Comparison of ENCODE assay signal across 15 cellular contexts in genomic region chr2:202660796-202661195, GRCh38. TPM values are rescaled to one million over a fixed set of nuclear protein-coding genes. Genes with fewer than 3 reads are reported as not detected.
DNase-seq lines count a peak whose midpoint lies in the region; ATAC-seq and TF ChIP-seq lines count a peak whose summit lies in the region.
"Had no signal": no experiment of that assay in that cellular context is flagged by ENCODE, and none has a peak within 500 bp of the region (broad histone marks: within the 10 kb centered on the region; RNA-seq: fewer than 3 reads in every experiment).

No MANE protein-coding gene starts in this region.

- H3K56ac ChIP-seq in H9 (ENCODE audit: insufficient read length, low read depth, low read length) = no peak overlapping the region

- peaks cover 90% of the 10 kb centered on the region for H3K4me1 Mint-ChIP-seq in activated naive CD4-positive, alpha-beta T cell treated with anti-CD3 and anti-CD28 coated beads, Interleukin-2, amount 50 U/mL, for 24 hours
- H3K4me1 Mint-ChIP-seq in H9 = no peaks in the 10 kb centered on the region; a peak in 1 of 4 replicates
- peaks cover 35 to 72% of the 10 kb centered on the region in 2 donors for H3K4me1 Mint-ChIP-seq in stimulated activated naive B cell treated with anti-CD40 and anti-IgM and Interleukin-4, amounts not matched to agents 10 μg/mL and 1 μg/mL and 100 μg/mL, for 72 hours

- no peak overlapping the region for H3K18ac ChIP-seq in H9 (ENCODE audit: insufficient read length, low read depth, low read length)

- peaks cover 7% of the 10 kb centered on the region for H3K36me3 Mint-ChIP-seq in activated naive CD4-positive, alpha-beta T cell treated with anti-CD3 and anti-CD28 coated beads, Interleukin-2, amount 50 U/mL, for 24 hours
- peaks cover 0 to 9% of the 10 kb centered on the region in 2 donors for H3K36me3 Mint-ChIP-seq in activated naive CD4-positive, alpha-beta T cell treated with anti-CD3 and anti-CD28 coated beads, Interleukin-2, amount 50 U/mL, for 72 hours
- H3K36me3 Mint-ChIP-seq in H9 (ENCODE audit: insufficient read depth in 1 of 3, low read depth in 3 of 3) = no peaks in the 10 kb centered on the region; a peak in 1 of 7 replicates
- H3K36me3 Mint-ChIP-seq in stimulated activated naive B cell treated with anti-CD40 and anti-IgM and Interleukin-4, amounts not matched to agents 10 μg/mL and 1 μg/mL and 100 μg/mL, for 72 hours = peaks cover 0 to 4% of the 10 kb centered on the region in 2 donors

- no CpG with 5 or more reads among the region's 2 CpGs for WGBS in H9 (ENCODE audit: extremely low coverage, insufficient read length, low lambda C conversion rate)

- no peak overlapping the region for H4K5ac ChIP-seq in H9 (ENCODE audit: insufficient read length, low read depth, low read length)

- no peak overlapping the region for H3K9ac ChIP-seq in H9 (ENCODE audit: extremely low read depth, insufficient read length, low read length)
- H3K9ac ChIP-seq: BLaER1 treated with 17β-estradiol and CSF1 and Interleukin-3, amounts not matched to agents 10 nM and 100 nM; GM23248 had no signal

- TF ChIP-seq CTCF in H9 (conservative IDR thresholded peaks at IDR 0.05) = no peak
- no peak for TF ChIP-seq CTCF in fibroblast of pulmonary artery (IDR thresholded peaks at IDR 0.05; ENCODE audit: low read length, missing control alignments)

- H3K27me3 Mint-ChIP-seq in activated naive CD4-positive, alpha-beta T cell treated with anti-CD3 and anti-CD28 coated beads, Interleukin-2, amount 50 U/mL, for 24 hours = no peaks in the 10 kb centered on the region
- H3K27me3 Mint-ChIP-seq in H9 (ENCODE audit: low read depth) = no peaks in the 10 kb centered on the region
- no peaks in the 10 kb centered on the region for H3K27me3 Mint-ChIP-seq in stimulated activated naive B cell treated with anti-CD40 and anti-IgM and Interleukin-4, amounts not matched to agents 10 μg/mL and 1 μg/mL and 100 μg/mL, for 72 hours

- H4K91ac ChIP-seq in H9 (ENCODE audit: insufficient read length, low read depth, low read length) = no peak overlapping the region

- ATAC-seq in activated naive CD4-positive, alpha-beta T cell treated with anti-CD3 and anti-CD28 coated beads, Interleukin-2, amount 50 U/mL, for 72 hours = no peak
- ATAC-seq in stimulated activated naive B cell treated with anti-CD40 and anti-IgM and Interleukin-4, amounts not matched to agents 10 μg/mL and 1 μg/mL and 100 μg/mL, for 72 hours (replicated peaks) = no peak
- ATAC-seq in HG03520 (IDR thresholded peaks at IDR 0.05; ENCODE audit: unreplicated experiment) = no peak
- ATAC-seq: A549 had no signal

- no peak overlapping the region for H3K4me2 ChIP-seq in H9 (ENCODE audit: insufficient read depth, insufficient read length, low read length)
- H3K4me2 ChIP-seq: A549; BLaER1 treated with 17β-estradiol and CSF1 and Interleukin-3, amounts not matched to agents 10 nM and 100 nM had no signal

- no peak overlapping the region for H2BK5ac ChIP-seq in H9 (ENCODE audit: insufficient read length, low read length)

- H3T11ph ChIP-seq in H9 (ENCODE audit: low read length) = no peak overlapping the region

- H3K4me3 ChIP-seq in fibroblast of pulmonary artery (replicated peaks; ENCODE audit: low read depth, low read length) = no peak overlapping the region
- H3K4me3 ChIP-seq: A549; BLaER1 treated with 17β-estradiol and CSF1 and Interleukin-3, amounts not matched to agents 10 nM and 100 nM; GM23248 had no signal

- no peak overlapping the region for H3K4me3 Mint-ChIP-seq in activated naive CD4-positive, alpha-beta T cell treated with anti-CD3 and anti-CD28 coated beads, Interleukin-2, amount 50 U/mL, for 24 hours
- H3K4me3 Mint-ChIP-seq in H9 = no peak overlapping the region
- H3K4me3 Mint-ChIP-seq in stimulated activated naive B cell treated with anti-CD40 and anti-IgM and Interleukin-4, amounts not matched to agents 10 μg/mL and 1 μg/mL and 100 μg/mL, for 72 hours = no peak overlapping the region

- no peak overlapping the region for H3K23ac ChIP-seq in H9 (ENCODE audit: insufficient read length, low read depth, low read length)

- H3K79me2 ChIP-seq in H9 (ENCODE audit: insufficient read depth, low read length) = peaks cover 5% of the 10 kb centered on the region; the same call in 1 of the 2 replicates

- no peak overlapping the region for H4K8ac ChIP-seq in H9 (replicated peaks; ENCODE audit: insufficient read length, low read depth, low read length)

- no peak overlapping the region for H2BK20ac ChIP-seq in H9 (ENCODE audit: low read depth, low read length, poor library complexity, severe bottlenecking)

- H3K27ac ChIP-seq in H9 (ENCODE audit: insufficient read length, low read depth, low read length) = no peak overlapping the region
- H3K27ac ChIP-seq: A549; BLaER1 treated with 17β-estradiol and CSF1 and Interleukin-3, amounts not matched to agents 10 nM and 100 nM; GM23248 had no signal

- no peak overlapping the region for H2BK15ac ChIP-seq in H9 (ENCODE audit: low read depth, low read length)

- H3K27ac Mint-ChIP-seq in activated naive CD4-positive, alpha-beta T cell treated with anti-CD3 and anti-CD28 coated beads, Interleukin-2, amount 50 U/mL, for 24 hours = peak overlapping the region; percentile 88
- H3K27ac Mint-ChIP-seq in activated naive CD4-positive, alpha-beta T cell treated with anti-CD3 and anti-CD28 coated beads, Interleukin-2, amount 50 U/mL, for 72 hours = peak overlapping the region in 1 of 2 donors; percentile 81
- H3K27ac Mint-ChIP-seq in H9 = peak overlapping the region in 2 of 3 experiments; percentile 6 to 88; a peak in 3 of 7 replicates
- peak overlapping the region; percentile 47 for H3K27ac Mint-ChIP-seq in stimulated activated naive B cell treated with anti-CD40 and anti-IgM and Interleukin-4, amounts not matched to agents 10 μg/mL and 1 μg/mL and 100 μg/mL, for 72 hours

- no peaks in the 10 kb centered on the region for H3K79me1 ChIP-seq in H9 (ENCODE audit: insufficient read depth, low read depth, low read length, poor library complexity, severe bottlenecking)

- no peak overlapping the region for H2AK5ac ChIP-seq in H9 (ENCODE audit: insufficient read length, low read length)

- no peaks in the 10 kb centered on the region for H3K23me2 ChIP-seq in H9 (ENCODE audit: insufficient read length, low read depth, low read length, poor library complexity, severe bottlenecking)

- no peak overlapping the region for H3K4ac ChIP-seq in H9 (ENCODE audit: low read depth, low read length)

- no peak overlapping the region for H2BK12ac ChIP-seq in H9 (ENCODE audit: insufficient read length, low read depth, low read length)

- no peak for DNase-seq in activated naive CD4-positive, alpha-beta T cell treated with anti-CD3 and anti-CD28 coated beads, Interleukin-2, amount 50 U/mL, for 72 hours (ENCODE audit: low spot score in 2 of 2)
- no peak for DNase-seq in H9
- peak; percentile 2 for DNase-seq in fibroblast of pulmonary artery (ENCODE audit: low read depth)
- no peak for DNase-seq in stimulated activated naive B cell treated with anti-CD40 and anti-IgM and Interleukin-4, amounts not matched to agents 10 μg/mL and 1 μg/mL and 100 μg/mL, for 72 hours
- DNase-seq in T-helper 1 cell = no peak
- DNase-seq: DMS79, GM23248, KBM-7, NCI-H1105, NCI-H2081 treated with DMSO at 0.1 percent for 48 hours, SHP77 had no signal

- H3K4me1 ChIP-seq in H9 (ENCODE audit: insufficient read depth, low read length) = no peaks in the 10 kb centered on the region

- peaks cover 5% of the 10 kb centered on the region for H3K9me3 Mint-ChIP-seq in activated naive CD4-positive, alpha-beta T cell treated with anti-CD3 and anti-CD28 coated beads, Interleukin-2, amount 50 U/mL, for 24 hours
- no peaks in the 10 kb centered on the region for H3K9me3 Mint-ChIP-seq in activated naive CD4-positive, alpha-beta T cell treated with anti-CD3 and anti-CD28 coated beads, Interleukin-2, amount 50 U/mL, for 72 hours
- no peaks in the 10 kb centered on the region for H3K9me3 Mint-ChIP-seq in H9
- H3K9me3 Mint-ChIP-seq in stimulated activated naive B cell treated with anti-CD40 and anti-IgM and Interleukin-4, amounts not matched to agents 10 μg/mL and 1 μg/mL and 100 μg/mL, for 72 hours = no peaks in the 10 kb centered on the region

- no peaks in the 10 kb centered on the region for H4K20me1 ChIP-seq in H9 (ENCODE audit: control insufficient read depth, insufficient read depth, insufficient read length)

- H2BK120ac ChIP-seq in H9 (ENCODE audit: low read depth, low read length, poor library complexity, severe bottlenecking) = no peak overlapping the region

- no peaks in the 10 kb centered on the region for H3K27me3 ChIP-seq in H9 (ENCODE audit: insufficient read depth, low read length)
- H3K27me3 ChIP-seq: BLaER1 treated with 17β-estradiol and CSF1 and Interleukin-3, amounts not matched to agents 10 nM and 100 nM had no signal

- no peak overlapping the region for H3K14ac ChIP-seq in H9 (ENCODE audit: insufficient read depth, low read length)

- H3K9me3 ChIP-seq in H9 (ENCODE audit: control insufficient read depth, low read depth, low read length) = no peaks in the 10 kb centered on the region
- H3K9me3 ChIP-seq: A549 had no signal

- H2AFZ ChIP-seq in H9 (ENCODE audit: low read length) = no peak overlapping the region
- H2AFZ ChIP-seq: GM23248 had no signal

RNA-seq across cellular contexts. Expression of gene FAM117B, which starts 26.0 kb away (rescaled TPM):
- 10 to 100 TPM; 17.7 to 23.3 TPM for total RNA-seq in activated naive CD4-positive, alpha-beta T cell treated with anti-CD3 and anti-CD28 coated beads, Interleukin-2, amount 50 U/mL, for 72 hours
- 24.0 and 24.5 TPM in 2 replicates for total RNA-seq in H9 (2021)
